13 cellular contexts compared by ENCODE assay signal in genomic region chr17:42472709-42473521, GRCh38. TPM values are rescaled to one million over a fixed set of nuclear protein-coding genes. Genes with fewer than 3 reads are reported as not detected.
DNase-seq lines count a peak whose midpoint lies in the region; ATAC-seq and TF ChIP-seq lines count a peak whose summit lies in the region.
"Had no signal": no experiment of that assay in that cellular context is flagged by ENCODE, and none has a peak within 500 bp of the region (broad histone marks: within the 10 kb centered on the region; RNA-seq: fewer than 3 reads in every experiment).

No MANE protein-coding gene starts in this region.

- H3K36me3 ChIP-seq in osteoblast (ENCODE audit: insufficient read depth, low read length): peaks cover 48% of the 10 kb centered on the region

- H4K20me1 ChIP-seq in osteoblast (ENCODE audit: insufficient read depth, low read length): no peaks in the 10 kb centered on the region

- no peak overlapping the region for H2AFZ ChIP-seq in osteoblast (ENCODE audit: low read length)

- TF ChIP-seq CTCF in epithelial cell of esophagus (IDR thresholded peaks at IDR 0.05; ENCODE audit: insufficient read depth, low read depth, low read length, missing control alignments): no peak
- no peak for TF ChIP-seq CTCF in osteoblast (IDR thresholded peaks at IDR 0.05; ENCODE audit: extremely low read depth, low read depth, low read length)

- H3K4me1 ChIP-seq in osteoblast (ENCODE audit: insufficient read depth, low read length): peaks cover 11% of the 10 kb centered on the region

- H3K27ac ChIP-seq in osteoblast (ENCODE audit: low read depth, low read length): peak overlapping the region; percentile 84

- no peak for ATAC-seq in GM18498 (IDR thresholded peaks at IDR 0.05; ENCODE audit: unreplicated experiment)

- peak; percentile 88 for DNase-seq in EH (ENCODE audit: low read depth)
- DNase-seq in NOMO-1 treated with dmso at 0.1 percent for 144 hours (lab: John Stamatoyannopoulos, UW; ENCODE audit: unreplicated experiment): peak; percentile 26
- peak; percentile 96 for DNase-seq in epithelial cell of esophagus (ENCODE audit: low read depth)
- no peak for DNase-seq in osteoblast (ENCODE audit: insufficient read length, low spot score, missing footprints)
- no peak for DNase-seq in NCI-H345 treated with DMSO at 0.1 percent for 48 hours (lab: John Stamatoyannopoulos, UW; ENCODE audit: unreplicated experiment)
- no peak for DNase-seq in stimulated activated CD4-positive, alpha-beta T cell treated with anti-CD3 and anti-CD28 coated beads, Interleukin-2, amount 100 ng/mL, for 48 hours
- no peak for DNase-seq in HuH-7 (ENCODE audit: low spot score)
- DNase-seq: activated CD4-positive, alpha-beta T cell treated with anti-CD3 and anti-CD28 coated beads, Interleukin-2, amount 50 U/mL, for 4 hours; activated naive CD4-positive, alpha-beta T cell treated with anti-CD3 and anti-CD28 coated beads for 36 hours; cortex of kidney; NCI-H1417; T-helper 1 cell had no signal

- peak overlapping the region; percentile 2 for H3K4me2 ChIP-seq in osteoblast (ENCODE audit: insufficient read depth, low read length)

- no peaks in the 10 kb centered on the region for H3K27me3 ChIP-seq in osteoblast (ENCODE audit: insufficient read depth, low read length)

- H3K9me3 ChIP-seq in osteoblast (ENCODE audit: low read depth, low read length): no peaks in the 10 kb centered on the region

- H3K4me3 ChIP-seq in epithelial cell of esophagus (ENCODE audit: low read length) (no peak overlapping the region), osteoblast (ENCODE audit: insufficient read depth, low read length) (no peak overlapping the region)

- H3K79me2 ChIP-seq in osteoblast (ENCODE audit: insufficient read depth, low read length): peaks cover 5% of the 10 kb centered on the region

RNA-seq across cellular contexts. Expression of gene ATP6V0A1, which starts 14.2 kb away (rescaled TPM):
- total RNA-seq in osteoblast: 52.5 and 53.9 TPM in 2 replicates

RNA-seq across cellular contexts. Expression of gene CAVIN1, which starts 49.9 kb away (rescaled TPM):
- total RNA-seq in osteoblast: 861 and 988 TPM in 2 replicates

Comparison
In these comparisons a context has a peak if more than half of its experiments do, and no peak if none do; other contexts are left out.
1. DNase-seq: peak in EH (single experiment), NOMO-1 treated with dmso at 0.1 percent for 144 hours (single experiment) and epithelial cell of esophagus (single experiment); none in osteoblast (single experiment), NCI-H345 treated with DMSO at 0.1 percent for 48 hours (single experiment), stimulated activated CD4-positive, alpha-beta T cell treated with anti-CD3 and anti-CD28 coated beads, Interleukin-2, amount 100 ng/mL, for 48 hours (0 of 2) and HuH-7 (single experiment).